8 cellular contexts compared by ENCODE assay signal in the genomic region with DNA sequence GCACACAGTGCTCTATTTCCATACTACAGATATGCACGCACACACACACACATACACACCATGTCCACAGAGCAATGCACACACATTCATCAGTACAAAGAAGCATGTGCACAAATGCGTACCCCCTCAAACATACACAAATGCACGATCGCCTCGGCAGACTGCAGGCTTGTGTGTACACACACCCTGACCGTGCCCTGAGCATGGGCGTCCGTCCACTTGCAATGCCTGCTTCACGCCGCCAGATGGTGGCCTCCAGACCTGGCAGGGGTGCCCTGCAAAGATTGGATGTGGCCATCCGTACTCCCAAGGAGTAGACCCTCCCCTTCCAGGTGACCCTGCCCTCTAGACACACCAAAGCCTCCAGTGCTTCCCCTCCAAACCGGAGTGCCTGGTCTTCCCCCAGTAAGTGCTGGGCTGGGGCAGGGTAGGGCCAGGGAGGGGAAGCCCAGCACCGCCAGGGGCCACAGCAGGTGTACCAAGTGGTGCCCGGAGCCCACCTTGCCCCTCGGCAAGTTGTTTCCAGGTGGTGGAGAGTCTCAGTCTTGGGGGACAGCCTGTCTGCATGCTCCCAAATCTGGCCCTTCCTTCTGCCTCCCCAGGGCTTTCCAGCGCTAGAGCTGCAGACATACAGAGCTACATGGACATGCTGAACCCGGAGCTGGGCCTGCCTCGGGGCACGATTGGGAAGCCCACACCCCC. TPM values are rescaled to one million over a fixed set of nuclear protein-coding genes. Genes with fewer than 3 reads are reported as not detected.
DNase-seq lines count a peak whose midpoint lies in the region; ATAC-seq, FAIRE-seq and TF ChIP-seq lines count a peak whose summit lies in the region.

No MANE protein-coding gene starts in this region.

- no peaks in the 10 kb centered on the region for H3K9me3 ChIP-seq in A549
- no peaks in the 10 kb centered on the region for H3K9me3 ChIP-seq in MG63

- no peak overlapping the region for H3K27ac ChIP-seq in A549

- TF ChIP-seq POLR2A in A549 (IDR thresholded peaks at IDR 0.05; ENCODE audit: low read length): no peak

- POLR2A ChIA-PET in A549 (lab: Yijun Ruan, JAX): no interaction called here
- POLR2A ChIA-PET in activated CD4-positive, alpha-beta T cell treated with anti-CD3 and anti-CD28 coated beads for 36 hours (lab: Charles Lee): no interaction called here

- in situ Hi-C loops in GM13977 (cut with MboI; ENCODE audit: low pct_unique_long_range_greater_than_20kb, low sequenced_read_pairs, unreplicated experiment): no loop called here

- H3K4me1 Mint-ChIP-seq in activated CD4-positive, alpha-beta T cell treated with anti-CD3 and anti-CD28 coated beads for 36 hours: peaks cover 17% of the 10 kb centered on the region

- no peak overlapping the region for H3K4me3 ChIP-seq in A549
- no peak overlapping the region for H3K4me3 ChIP-seq in foreskin fibroblast (ENCODE audit: low read depth in 1 of 2, low read length in 2 of 2)
- H3K4me3 ChIP-seq in MG63: no peak overlapping the region

- intact Hi-C loops in activated CD4-positive, alpha-beta T cell treated with anti-CD3 and anti-CD28 coated beads for 36 hours (cut with DNase I, micrococcal nuclease): loop anchor here in 1 of 2 experiments (2.0 kb wide), 1 partner anchor 20 kb away; no protein-coding TSS in a partner anchor

- TF ChIP-seq RAD21 in A549 (conservative IDR thresholded peaks at IDR 0.05 in 1 of 2, IDR thresholded peaks at IDR 0.05 in 1 of 2): peak in 1 of 2 experiments; percentile 22; a peak in 1 of 5 replicates

- peak in 1 of 2 experiments; percentile 60 for DNase-seq in A549 (ENCODE audit: low read depth in 1 of 2, low spot score in 1 of 2)
- no peak for DNase-seq in GM13977 (ENCODE audit: low spot score)
- DNase-seq in activated CD4-positive, alpha-beta T cell treated with anti-CD3 and anti-CD28 coated beads for 36 hours: peak; percentile 63
- DNase-seq in foreskin fibroblast: peak in 1 of 2 donors; percentile 58
- DNase-seq in stimulated activated naive CD4-positive, alpha-beta T cell treated with Interleukin-2 at 50 U/mL for 16 hours (lab: John Stamatoyannopoulos, UW): peak; percentile 18
- DNase-seq in MG63: no peak
- no peak for DNase-seq in NCI-H1694 treated with DMSO at 0.1 percent for 48 hours (lab: John Stamatoyannopoulos, UW)

- TF ChIP-seq CTCF in A549 (IDR thresholded peaks at IDR 0.05): peak; percentile 40; the same call in 2 of the 3 replicates
- TF ChIP-seq CTCF in GM13977 (IDR thresholded peaks at IDR 0.05; ENCODE audit: extremely low read depth, insufficient read depth, missing control alignments): peak; percentile 31
- peak; percentile 52 for TF ChIP-seq CTCF in foreskin fibroblast (IDR thresholded peaks at IDR 0.05; ENCODE audit: low read depth, low read length)

- ATAC-seq in A549: peak; percentile 63 to 80
- ATAC-seq in activated CD4-positive, alpha-beta T cell treated with anti-CD3 and anti-CD28 coated beads for 36 hours: peak; percentile 28
- no peak for ATAC-seq in GM21447 (IDR thresholded peaks at IDR 0.05; ENCODE audit: unreplicated experiment)

- H3K9me3 Mint-ChIP-seq in activated CD4-positive, alpha-beta T cell treated with anti-CD3 and anti-CD28 coated beads for 36 hours (ENCODE audit: low read depth): no peaks in the 10 kb centered on the region

- H3K27me3 Mint-ChIP-seq in activated CD4-positive, alpha-beta T cell treated with anti-CD3 and anti-CD28 coated beads for 36 hours: peaks cover 31% of the 10 kb centered on the region

- no peak overlapping the region for H3K4me3 Mint-ChIP-seq in activated CD4-positive, alpha-beta T cell treated with anti-CD3 and anti-CD28 coated beads for 36 hours

- H3K36me3 ChIP-seq in MG63: no peaks in the 10 kb centered on the region

- TF ChIP-seq EP300 in A549 (IDR thresholded peaks at IDR 0.05): no peak

- H3K27ac Mint-ChIP-seq in activated CD4-positive, alpha-beta T cell treated with anti-CD3 and anti-CD28 coated beads for 36 hours: no peak overlapping the region

- FAIRE-seq in A549 (lab: Jason Lieb, UNC): peak; percentile 78

- no peak overlapping the region for H3K4me2 ChIP-seq in A549

- peaks cover 8% of the 10 kb centered on the region; the same call in 1 of the 2 replicates for H3K27me3 ChIP-seq in MG63

- H3K4me1 ChIP-seq in A549: no peaks in the 10 kb centered on the region

- CTCF ChIA-PET in A549 (lab: Yijun Ruan, JAX): interaction anchor here (0.7 to 1.8 kb wide), 7 partner anchors 11 to 180 kb away, joined by 3 to 6 read pairs (median 3); no protein-coding TSS in a partner anchor
- CTCF ChIA-PET in activated CD4-positive, alpha-beta T cell treated with anti-CD3 and anti-CD28 coated beads for 36 hours (lab: Charles Lee): interaction anchor here (0.6 to 1.0 kb wide), 2 partner anchors 15 to 246 kb away, joined by 3 read pairs; partner anchors contain the start of gene RPL22

- WGBS in A549 (ENCODE audit: missing lambda C conversion rate): 7% methylated on average over 3 of the region's 19 CpGs

- no peaks in the 10 kb centered on the region for H3K36me3 Mint-ChIP-seq in activated CD4-positive, alpha-beta T cell treated with anti-CD3 and anti-CD28 coated beads for 36 hours (ENCODE audit: low read depth)

TF ChIP-seq in A549, 52 proteins besides CTCF, POLR2A, EP300 and RAD21 (continues in another document):
- TF ChIP-seq SMC3 (IDR thresholded peaks at IDR 0.05): peak; percentile 34; the same call in 1 of the 3 replicates

RNA-seq across cellular contexts. Expression of gene ESPN, which starts 20.6 kb away (rescaled TPM):
- 0.13 and 0.22 TPM in 2 replicates for polyA plus RNA-seq in A549 (2011; rRNA removed)
- polyA plus RNA-seq in A549 (2012; cell fraction: cytosol; rRNA removed): 0.22 and 0.29 TPM in 2 replicates
- polyA plus RNA-seq in A549 (2012; cell fraction: nucleus; rRNA removed): 0.81 and 1.1 TPM in 2 replicates
- 0.17 to 0.28 TPM (median 0.18 TPM) in 3 replicates for polyA plus RNA-seq in A549 (2017; fragmentation: RNase III; extraction: RNeasy Plus Mini Kit Qiagen cat#74134 plus additional on column Dnase treatment)
- polyA minus RNA-seq in A549 (2011; rRNA and poly(A)+ RNA removed): not detected in 2 replicates
- under 1 TPM; 0.14 to 0.55 TPM for total RNA-seq in activated CD4-positive, alpha-beta T cell treated with anti-CD3 and anti-CD28 coated beads for 36 hours
- total RNA-seq in MG63 (2014; rRNA removed; shearing (Covaris generic); ENCODE audit: low replicate concordance): not detected in 2 replicates

RNA-seq across cellular contexts. Expression of gene TNFRSF25, which starts 20.8 kb away (rescaled TPM):
- polyA plus RNA-seq in A549 (2011; rRNA removed) (0.65 and 0.85 TPM in 2 replicates), A549 (2017; fragmentation: RNase III; extraction: RNeasy Plus Mini Kit Qiagen cat#74134 plus additional on column Dnase treatment) (3.0 to 4.5 TPM (median 3.4 TPM) in 3 replicates)
- polyA plus RNA-seq in A549 (2012; cell fraction: cytosol; rRNA removed): 2.1 and 2.6 TPM in 2 replicates
- polyA plus RNA-seq in A549 (2012; cell fraction: nucleus; rRNA removed): 23.2 and 24.6 TPM in 2 replicates
- polyA minus RNA-seq in A549 (2011; rRNA and poly(A)+ RNA removed): 0.04 and 0.83 TPM in 2 replicates
- total RNA-seq in activated CD4-positive, alpha-beta T cell treated with anti-CD3 and anti-CD28 coated beads for 36 hours: 10 to 100 TPM; 57.3 to 66.7 TPM
- 0.63 TPM in 1 of 2 replicates, not detected in the other for total RNA-seq in MG63 (2014; rRNA removed; shearing (Covaris generic); ENCODE audit: low replicate concordance)

RNA-seq across cellular contexts. Expression of gene HES2, which starts 25.5 kb away (rescaled TPM):
- polyA plus RNA-seq in A549 (2011; rRNA removed): 1.8 and 2.0 TPM in 2 replicates
- polyA plus RNA-seq in A549 (2012; cell fraction: cytosol; rRNA removed): 2.0 and 2.2 TPM in 2 replicates
- 1.4 and 1.6 TPM in 2 replicates for polyA plus RNA-seq in A549 (2012; cell fraction: nucleus; rRNA removed)
- polyA plus RNA-seq in A549 (2017; fragmentation: RNase III; extraction: RNeasy Plus Mini Kit Qiagen cat#74134 plus additional on column Dnase treatment): 0.75 to 1.3 TPM (median 0.79 TPM) in 3 replicates
- 0.54 and 0.87 TPM in 2 replicates for polyA minus RNA-seq in A549 (2011; rRNA and poly(A)+ RNA removed)
- under 1 TPM in 1 of 2 experiments, not detected in 1; 0.05 TPM for total RNA-seq in activated CD4-positive, alpha-beta T cell treated with anti-CD3 and anti-CD28 coated beads for 36 hours
- total RNA-seq in MG63 (2014; rRNA removed; shearing (Covaris generic); ENCODE audit: low replicate concordance): 0.59 TPM in 1 of 2 replicates, not detected in the other

RNA-seq across cellular contexts. Expression of gene PLEKHG5, which starts 46.3 kb away (rescaled TPM):
- 0.75 and 0.84 TPM in 2 replicates for polyA plus RNA-seq in A549 (2011; rRNA removed)
- polyA plus RNA-seq in A549 (2012; cell fraction: cytosol; rRNA removed): 1.1 and 1.6 TPM in 2 replicates
- polyA plus RNA-seq in A549 (2012; cell fraction: nucleus; rRNA removed): 7.2 and 9.2 TPM in 2 replicates
- 2.4 to 3.4 TPM (median 3.1 TPM) in 3 replicates for polyA plus RNA-seq in A549 (2017; fragmentation: RNase III; extraction: RNeasy Plus Mini Kit Qiagen cat#74134 plus additional on column Dnase treatment)
- 0.62 and 0.83 TPM in 2 replicates for polyA minus RNA-seq in A549 (2011; rRNA and poly(A)+ RNA removed)
- total RNA-seq in activated CD4-positive, alpha-beta T cell treated with anti-CD3 and anti-CD28 coated beads for 36 hours: 1 to 10 TPM in 1 of 2 experiments, under 1 TPM in 1; 0.76 to 1.1 TPM
- total RNA-seq in MG63 (2014; rRNA removed; shearing (Covaris generic); ENCODE audit: low replicate concordance): 0.02 and 1.2 TPM in 2 replicates

RNA-seq across cellular contexts. Expression of gene ACOT7, which starts 51.6 kb away (rescaled TPM):
- polyA plus RNA-seq in A549 (2011; rRNA removed) (49.6 and 50.9 TPM in 2 replicates), A549 (2017; fragmentation: RNase III; extraction: RNeasy Plus Mini Kit Qiagen cat#74134 plus additional on column Dnase treatment) (46.1 to 53.6 TPM (median 48.0 TPM) in 3 replicates)
- 143 and 151 TPM in 2 replicates for polyA plus RNA-seq in A549 (2012; cell fraction: cytosol; rRNA removed)
- polyA plus RNA-seq in A549 (2012; cell fraction: nucleus; rRNA removed): 130 and 149 TPM in 2 replicates
- 32.2 and 33.2 TPM in 2 replicates for polyA minus RNA-seq in A549 (2011; rRNA and poly(A)+ RNA removed)
- 10 to 100 TPM; 93.8 to 99.2 TPM for total RNA-seq in activated CD4-positive, alpha-beta T cell treated with anti-CD3 and anti-CD28 coated beads for 36 hours
- 80.9 and 91.4 TPM in 2 replicates for total RNA-seq in MG63 (2014; rRNA removed; shearing (Covaris generic); ENCODE audit: low replicate concordance)

Comparison
In these comparisons a context has a peak if more than half of its experiments do, and no peak if none do; other contexts are left out.
1. DNase-seq: peak in activated CD4-positive, alpha-beta T cell treated with anti-CD3 and anti-CD28 coated beads for 36 hours (single experiment) and stimulated activated naive CD4-positive, alpha-beta T cell treated with Interleukin-2 at 50 U/mL for 16 hours (single experiment); none in GM13977 (single experiment), MG63 (single experiment) and NCI-H1694 treated with DMSO at 0.1 percent for 48 hours (single experiment).
2. RNA of gene TNFRSF25, which starts 20.8 kb away (total RNA-seq): 57.3 to 66.7 TPM in activated CD4-positive, alpha-beta T cell treated with anti-CD3 and anti-CD28 coated beads for 36 hours; 0.63 TPM in MG63; every median in the first group is over 10 times any median in the second.
3. Peak in every context shown above with its lines, with median percentiles within 50 percentile points of each other: CTCF ChIP-seq.